33 cellular contexts compared by ENCODE assay signal in the genomic region with DNA sequence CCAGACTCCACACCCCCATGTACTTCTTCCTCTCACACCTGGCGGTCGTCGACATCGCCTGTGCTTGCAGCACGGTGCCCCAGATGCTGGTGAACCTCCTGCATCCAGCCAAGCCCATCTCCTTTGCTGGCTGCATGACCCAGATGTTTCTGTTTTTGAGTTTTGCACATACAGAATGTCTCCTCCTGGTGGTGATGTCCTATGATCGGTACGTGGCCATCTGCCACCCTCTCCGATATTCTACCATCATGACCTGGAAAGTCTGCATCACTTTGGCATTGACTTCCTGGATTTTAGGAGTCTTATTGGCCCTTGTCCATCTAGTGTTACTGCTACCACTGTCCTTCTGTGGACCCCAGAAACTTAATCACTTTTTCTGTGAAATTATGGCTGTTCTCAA. TPM values are rescaled to one million over a fixed set of nuclear protein-coding genes. Genes with fewer than 3 reads are reported as not detected.
"Had no signal": no experiment of that assay in that cellular context is flagged by ENCODE, and none has a peak within 500 bp of the region (broad histone marks: within the 10 kb centered on the region; RNA-seq: fewer than 3 reads in every experiment).

No MANE protein-coding gene starts in this region.

- DNase-seq: activated CD4-positive, alpha-beta T cell treated with anti-CD3 and anti-CD28 coated beads, Interleukin-2, amount 10 ng/mL, durations not matched to agents 7 days and 5 days; activated CD4-positive, CD25-positive, alpha-beta regulatory T cell treated with anti-CD3 and anti-CD28 coated beads, Interleukin-2, amount 50 U/mL, for 72 hours; activated CD8-positive, alpha-beta memory T cell treated with anti-CD3 and anti-CD28 coated beads, Interleukin-2, amount 10 ng/mL, durations not matched to agents 7 days and 5 days; activated CD8-positive, alpha-beta T cell treated with anti-CD3 and anti-CD28 coated beads for 36 hours; activated gamma-delta T cell; activated naive CD4-positive, alpha-beta T cell treated with anti-CD3 and anti-CD28 coated beads, Interleukin-2, amount 50 U/mL, for 16 hours; activated naive CD8-positive, alpha-beta T cell treated with anti-CD3 and anti-CD28 coated beads, Interleukin-2, amount 50 U/mL, for 24 hours; anterior cingulate cortex; dermis blood vessel endothelial cell; effector CD8-positive, alpha-beta T cell; foreskin melanocyte; glutamatergic neuron; immature natural killer cell; lower lobe of right lung; mesendoderm; mucosa of descending colon; nephron progenitor cell; occipital lobe; small intestine; stimulated activated CD4-positive, alpha-beta T cell treated with anti-CD3 and anti-CD28 coated beads, Interleukin-2, amount 100 ng/mL, for 24 hours; trophoblast cell; uterus; WERI-Rb-1 had no signal

- ATAC-seq: activated CD8-positive, alpha-beta memory T cell treated with anti-CD3 and anti-CD28 coated beads, Interleukin-2, amount 10 ng/mL, durations not matched to agents 7 days and 5 days; activated CD8-positive, alpha-beta T cell treated with anti-CD3 and anti-CD28 coated beads for 36 hours; activated naive CD8-positive, alpha-beta T cell treated with anti-CD3 and anti-CD28 coated beads, Interleukin-2, amount 50 U/mL, for 24 hours; left lobe of liver; lower lobe of right lung; mucosa of descending colon; sciatic nerve; stimulated activated memory B cell treated with anti-CD40 and anti-IgM and Interleukin-4, amounts not matched to agents 10 μg/mL and 1 μg/mL and 100 μg/mL, for 72 hours had no signal

- H3K36me3 ChIP-seq: lower lobe of right lung, uterus, WERI-Rb-1 had no signal

- H3K4me3 ChIP-seq: hepatocyte, lower lobe of right lung, mucosa of descending colon, uterus had no signal

- H2AFZ ChIP-seq: hepatocyte had no signal

- H3K9me3 ChIP-seq: lower lobe of right lung, mucosa of descending colon, uterus had no signal

- FAIRE-seq: small intestine, TTC549 had no signal

- H3K4me2 ChIP-seq: hepatocyte had no signal

- H3K27ac ChIP-seq: hepatocyte, lower lobe of right lung, uterus, WERI-Rb-1 had no signal

- H3K4me1 ChIP-seq: lower lobe of right lung, uterus had no signal

- H3K27me3 ChIP-seq: hepatocyte, uterus had no signal

- H3K79me2 ChIP-seq: hepatocyte had no signal

RNA-seq across cellular contexts. Expression of a gene that starts 4.8 kb away (rescaled TPM):
- total RNA-seq: activated CD4-positive, alpha-beta T cell treated with anti-CD3 and anti-CD28 coated beads, Interleukin-2, amount 10 ng/mL, durations not matched to agents 7 days and 5 days; activated CD8-positive, alpha-beta memory T cell treated with anti-CD3 and anti-CD28 coated beads, Interleukin-2, amount 10 ng/mL, durations not matched to agents 7 days and 5 days; activated CD8-positive, alpha-beta T cell treated with anti-CD3 and anti-CD28 coated beads for 36 hours; activated T-helper 1 cell treated with anti-CD3 and anti-CD28 coated beads, Interleukin-12 subunit alpha, Interleukin-12 subunit beta, Interleukin-2, Interleukin-4 antibody, amounts not matched to agents 30 ng/mL and 10 ng/mL and 1 ng/mL, durations not matched to agents 14 hours and 24 hours and 36 hours; cardiac septum; dermis blood vessel endothelial cell; hepatocyte; kidney epithelial cell; left lobe of liver; lower lobe of right lung; mucosa of descending colon; occipital lobe; sciatic nerve; temporal lobe; uterus had no signal
- polyA plus RNA-seq: esophagus, hepatocyte, immature natural killer cell, small intestine had no signal

RNA-seq across cellular contexts. Expression of a gene that starts 11.7 kb away (rescaled TPM):
- total RNA-seq: activated CD4-positive, alpha-beta T cell treated with anti-CD3 and anti-CD28 coated beads, Interleukin-2, amount 10 ng/mL, durations not matched to agents 7 days and 5 days; activated CD8-positive, alpha-beta memory T cell treated with anti-CD3 and anti-CD28 coated beads, Interleukin-2, amount 10 ng/mL, durations not matched to agents 7 days and 5 days; activated CD8-positive, alpha-beta T cell treated with anti-CD3 and anti-CD28 coated beads for 36 hours; activated T-helper 1 cell treated with anti-CD3 and anti-CD28 coated beads, Interleukin-12 subunit alpha, Interleukin-12 subunit beta, Interleukin-2, Interleukin-4 antibody, amounts not matched to agents 30 ng/mL and 10 ng/mL and 1 ng/mL, durations not matched to agents 14 hours and 24 hours and 36 hours; cardiac septum; dermis blood vessel endothelial cell; kidney epithelial cell; left lobe of liver; lower lobe of right lung; mucosa of descending colon; occipital lobe; sciatic nerve; temporal lobe; uterus had no signal
- polyA plus RNA-seq: esophagus, immature natural killer cell, small intestine had no signal

RNA-seq across cellular contexts. Expression of a gene that starts 25.6 kb away (rescaled TPM):
- total RNA-seq: activated CD4-positive, alpha-beta T cell treated with anti-CD3 and anti-CD28 coated beads, Interleukin-2, amount 10 ng/mL, durations not matched to agents 7 days and 5 days; activated CD8-positive, alpha-beta memory T cell treated with anti-CD3 and anti-CD28 coated beads, Interleukin-2, amount 10 ng/mL, durations not matched to agents 7 days and 5 days; activated CD8-positive, alpha-beta T cell treated with anti-CD3 and anti-CD28 coated beads for 36 hours; activated T-helper 1 cell treated with anti-CD3 and anti-CD28 coated beads, Interleukin-12 subunit alpha, Interleukin-12 subunit beta, Interleukin-2, Interleukin-4 antibody, amounts not matched to agents 30 ng/mL and 10 ng/mL and 1 ng/mL, durations not matched to agents 14 hours and 24 hours and 36 hours; cardiac septum; dermis blood vessel endothelial cell; kidney epithelial cell; left lobe of liver; lower lobe of right lung; mucosa of descending colon; occipital lobe; sciatic nerve; temporal lobe; uterus had no signal
- polyA plus RNA-seq: esophagus, immature natural killer cell, small intestine had no signal

RNA-seq across cellular contexts. Expression of a gene that starts 35.0 kb away (rescaled TPM):
- total RNA-seq: activated CD4-positive, alpha-beta T cell treated with anti-CD3 and anti-CD28 coated beads, Interleukin-2, amount 10 ng/mL, durations not matched to agents 7 days and 5 days; activated CD8-positive, alpha-beta memory T cell treated with anti-CD3 and anti-CD28 coated beads, Interleukin-2, amount 10 ng/mL, durations not matched to agents 7 days and 5 days; activated CD8-positive, alpha-beta T cell treated with anti-CD3 and anti-CD28 coated beads for 36 hours; activated T-helper 1 cell treated with anti-CD3 and anti-CD28 coated beads, Interleukin-12 subunit alpha, Interleukin-12 subunit beta, Interleukin-2, Interleukin-4 antibody, amounts not matched to agents 30 ng/mL and 10 ng/mL and 1 ng/mL, durations not matched to agents 14 hours and 24 hours and 36 hours; cardiac septum; dermis blood vessel endothelial cell; hepatocyte; kidney epithelial cell; left lobe of liver; lower lobe of right lung; mucosa of descending colon; occipital lobe; sciatic nerve; temporal lobe; uterus had no signal
- polyA plus RNA-seq: esophagus, hepatocyte, immature natural killer cell, small intestine had no signal

RNA-seq across cellular contexts. Expression of a gene that starts 48.6 kb away (rescaled TPM):
- total RNA-seq: activated CD4-positive, alpha-beta T cell treated with anti-CD3 and anti-CD28 coated beads, Interleukin-2, amount 10 ng/mL, durations not matched to agents 7 days and 5 days; activated CD8-positive, alpha-beta memory T cell treated with anti-CD3 and anti-CD28 coated beads, Interleukin-2, amount 10 ng/mL, durations not matched to agents 7 days and 5 days; activated CD8-positive, alpha-beta T cell treated with anti-CD3 and anti-CD28 coated beads for 36 hours; activated T-helper 1 cell treated with anti-CD3 and anti-CD28 coated beads, Interleukin-12 subunit alpha, Interleukin-12 subunit beta, Interleukin-2, Interleukin-4 antibody, amounts not matched to agents 30 ng/mL and 10 ng/mL and 1 ng/mL, durations not matched to agents 14 hours and 24 hours and 36 hours; cardiac septum; dermis blood vessel endothelial cell; kidney epithelial cell; left lobe of liver; lower lobe of right lung; mucosa of descending colon; occipital lobe; sciatic nerve; temporal lobe; uterus had no signal
- polyA plus RNA-seq: esophagus, hepatocyte, immature natural killer cell, small intestine had no signal
